Comparison of ENCODE assay signal across 9 cellular contexts in genomic region chr7:37208528-37208927, GRCh38.
DNase-seq lines count a peak whose midpoint lies in the region; ATAC-seq and TF ChIP-seq lines count a peak whose summit lies in the region.
"Had no signal": no experiment of that assay in that cellular context is flagged by ENCODE, and none has a peak within 500 bp of the region (broad histone marks: within the 10 kb centered on the region; RNA-seq: fewer than 3 reads in every experiment).

No MANE protein-coding gene starts in this region.

- peaks cover 44% of the 10 kb centered on the region for H4K20me1 ChIP-seq in OCI-LY3 (ENCODE audit: insufficient read depth, low read length)

- peaks cover 29% of the 10 kb centered on the region; the same call in 1 of the 2 replicates for H3K79me2 ChIP-seq in OCI-LY3 (ENCODE audit: low read length)

- no peak overlapping the region for H3K4me3 Mint-ChIP-seq in brain
- no peak overlapping the region for H3K4me3 Mint-ChIP-seq in stimulated activated naive CD8-positive, alpha-beta T cell treated with anti-CD3 and anti-CD28 coated beads, Interleukin-15, Interleukin-2, amounts not matched to agents 100 ng/mL and 50 ng/mL, for 24 hours
- H3K4me3 Mint-ChIP-seq: activated naive CD8-positive, alpha-beta T cell had no signal

- 0 out of 2 replicates have a peak overlapping the region, but pooled peaks have one; percentile 4 for H3K4me2 ChIP-seq in OCI-LY3 (ENCODE audit: low read length)

- DNase-seq in DMS153 (lab: John Stamatoyannopoulos, UW): peak; percentile 19
- peak; percentile 31 for DNase-seq in kidney epithelial cell (ENCODE audit: low read depth)

- H2AFZ ChIP-seq in OCI-LY3 (ENCODE audit: low read depth, low read length): no peak overlapping the region

- H3K27ac Mint-ChIP-seq in brain: peak overlapping the region in 3 of 5 experiments; percentile 36 to 49 (median 38)
- peak overlapping the region; percentile 18 for H3K27ac Mint-ChIP-seq in stimulated activated naive CD8-positive, alpha-beta T cell treated with anti-CD3 and anti-CD28 coated beads, Interleukin-15, Interleukin-2, amounts not matched to agents 100 ng/mL and 50 ng/mL, for 24 hours
- H3K27ac Mint-ChIP-seq: activated naive CD8-positive, alpha-beta T cell had no signal

- peak overlapping the region; percentile 20; the same call in 1 of the 2 replicates for H3K27ac ChIP-seq in OCI-LY3 (ENCODE audit: low read length)

- H3K9me3 Mint-ChIP-seq in brain: peaks cover 0 to 3% (median 0%) of the 10 kb centered on the region in 5 experiments
- H3K9me3 Mint-ChIP-seq in stimulated activated naive CD8-positive, alpha-beta T cell treated with anti-CD3 and anti-CD28 coated beads, Interleukin-15, Interleukin-2, amounts not matched to agents 100 ng/mL and 50 ng/mL, for 24 hours: no peaks in the 10 kb centered on the region

- ATAC-seq in GM19372 (IDR thresholded peaks at IDR 0.05; ENCODE audit: low read depth, unreplicated experiment) (peak; percentile 68), HG03442 (IDR thresholded peaks at IDR 0.05; ENCODE audit: unreplicated experiment) (peak; percentile 79), HG03196 (IDR thresholded peaks at IDR 0.05; ENCODE audit: unreplicated experiment) (no peak)

- H3K27me3 Mint-ChIP-seq in brain: peaks cover 5% of the 10 kb centered on the region
- H3K27me3 Mint-ChIP-seq in stimulated activated naive CD8-positive, alpha-beta T cell treated with anti-CD3 and anti-CD28 coated beads, Interleukin-15, Interleukin-2, amounts not matched to agents 100 ng/mL and 50 ng/mL, for 24 hours: no peaks in the 10 kb centered on the region
- H3K27me3 Mint-ChIP-seq: activated naive CD8-positive, alpha-beta T cell had no signal

- H3K9me3 ChIP-seq in OCI-LY3 (ENCODE audit: insufficient read depth, low read length): no peaks in the 10 kb centered on the region

- TF ChIP-seq CTCF in OCI-LY3 (IDR thresholded peaks at IDR 0.05; ENCODE audit: low read depth, low read length) (peak; percentile 60), brain (conservative IDR thresholded peaks at IDR 0.05) (peak; percentile 78), kidney epithelial cell (IDR thresholded peaks at IDR 0.05; ENCODE audit: insufficient read depth, low read length, poor library complexity, severe bottlenecking) (peak; percentile 66)

- no peak overlapping the region for H3K9ac ChIP-seq in OCI-LY3 (ENCODE audit: low read length)

- H3K4me3 ChIP-seq in OCI-LY3 (ENCODE audit: low read length): no peak overlapping the region
- no peak overlapping the region for H3K4me3 ChIP-seq in kidney epithelial cell (ENCODE audit: low read depth, low read length)

- peaks cover 48% of the 10 kb centered on the region for H3K4me1 Mint-ChIP-seq in brain
- peaks cover 4% of the 10 kb centered on the region for H3K4me1 Mint-ChIP-seq in stimulated activated naive CD8-positive, alpha-beta T cell treated with anti-CD3 and anti-CD28 coated beads, Interleukin-15, Interleukin-2, amounts not matched to agents 100 ng/mL and 50 ng/mL, for 24 hours (ENCODE audit: low read depth)

- peaks cover 11% of the 10 kb centered on the region for H3K36me3 Mint-ChIP-seq in brain
- peaks cover 84% of the 10 kb centered on the region for H3K36me3 Mint-ChIP-seq in stimulated activated naive CD8-positive, alpha-beta T cell treated with anti-CD3 and anti-CD28 coated beads, Interleukin-15, Interleukin-2, amounts not matched to agents 100 ng/mL and 50 ng/mL, for 24 hours (ENCODE audit: low read depth)

- H3K36me3 ChIP-seq in OCI-LY3 (replicated peaks; ENCODE audit: low read depth, low read length) (peaks cover 67% of the 10 kb centered on the region), kidney epithelial cell (ENCODE audit: control insufficient read depth, insufficient read depth, low read length) (no peaks in the 10 kb centered on the region)

- H3K27me3 ChIP-seq in OCI-LY3 (ENCODE audit: low read depth, low read length) (no peaks in the 10 kb centered on the region), kidney epithelial cell (ENCODE audit: control insufficient read depth, insufficient read depth, low read length) (no peaks in the 10 kb centered on the region)

- peaks cover 37% of the 10 kb centered on the region for H3K4me1 ChIP-seq in OCI-LY3 (ENCODE audit: low read length)
